In the genomic region with DNA sequence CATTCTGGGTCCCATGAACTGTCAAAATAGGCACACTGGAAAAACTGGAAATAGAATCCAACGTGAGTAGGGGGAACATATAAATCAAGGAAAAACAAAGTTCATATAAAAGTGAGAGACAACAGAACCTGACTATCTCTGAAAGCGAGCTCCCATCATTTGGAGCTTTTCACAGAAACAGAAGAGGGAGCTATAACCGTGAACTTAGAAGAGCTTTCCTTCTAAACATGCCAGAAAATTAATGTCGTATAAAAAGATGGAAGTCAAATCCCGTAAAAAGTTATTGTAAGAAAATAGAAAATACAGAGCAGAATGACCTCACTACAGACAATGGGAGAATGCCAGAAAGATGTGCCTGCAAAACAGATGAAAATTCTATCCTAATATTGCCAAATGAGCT, we compare ENCODE assay signal across 16 cellular contexts. TPM values are rescaled to one million over a fixed set of nuclear protein-coding genes. Genes with fewer than 3 reads are reported as not detected.
DNase-seq lines count a peak whose midpoint lies in the region; ATAC-seq and TF ChIP-seq lines count a peak whose summit lies in the region.
"Had no signal": no experiment of that assay in that cellular context is flagged by ENCODE, and none has a peak within 500 bp of the region (broad histone marks: within the 10 kb centered on the region; RNA-seq: fewer than 3 reads in every experiment).

No MANE protein-coding gene starts in this region.

- no peak overlapping the region for H4K5ac ChIP-seq in IMR-90 (ENCODE audit: low read depth, low read length)

- no peak overlapping the region for H3K4me3 ChIP-seq in BE2C (ENCODE audit: low read depth, low read length)
- H3K4me3 ChIP-seq in IMR-90 (ENCODE audit: insufficient read depth, low read depth, low read length), result no peak overlapping the region
- no peak overlapping the region for H3K4me3 ChIP-seq in foreskin fibroblast (ENCODE audit: low read depth in 1 of 2, low read length in 2 of 2)
- H3K4me3 ChIP-seq: mucosa of descending colon had no signal

- H3K9me3 ChIP-seq in BE2C (no peaks in the 10 kb centered on the region), IMR-90 (ENCODE audit: control insufficient read depth, insufficient read depth, low read length) (no peaks in the 10 kb centered on the region)
- H3K9me3 ChIP-seq: mucosa of descending colon had no signal

- no peak for DNase-seq in BE2C
- peak; percentile 32 for DNase-seq in IMR-90
- peak in 1 of 2 donors; percentile 52 for DNase-seq in foreskin fibroblast
- no peak for DNase-seq in GM13976 (ENCODE audit: low spot score)
- no peak for DNase-seq in glutamatergic neuron
- no peak for DNase-seq in T1000 (lab: John Stamatoyannopoulos, UW)
- DNase-seq: activated CD4-positive, alpha-beta T cell treated with anti-CD3 and anti-CD28 coated beads, Interleukin-2, amount 50 U/mL, for 4 hours; activated T-cell treated with anti-CD3 and anti-CD28 coated beads, Interleukin-2, amount 50 U/mL, for 24 hours; mucosa of descending colon; NCI-H1092; NCI-H2171; SHP77 treated with DMSO at 0.1 percent for 48 hours; stimulated activated CD4-positive, alpha-beta T cell treated with anti-CD3 and anti-CD28 coated beads, Interleukin-4, amount 100 ng/mL, for 1 hour; stimulated activated CD8-positive, alpha-beta memory T cell treated with anti-CD3 and anti-CD28 coated beads, Interleukin-4, amount 100 ng/mL, for 48 hours had no signal

- CTCF ChIA-PET in IMR-90 (lab: Yijun Ruan, JAX), result interaction anchor here (1.0 to 2.1 kb wide), 3 partner anchors 23 to 27 kb away, joined by 3 to 15 read pairs (median 6); no protein-coding TSS in a partner anchor

- H4K8ac ChIP-seq in IMR-90 (ENCODE audit: low read depth in 2 of 2, low read length in 2 of 2), result no peak overlapping the region

- ATAC-seq in IMR-90 (ENCODE audit: low read depth) (no peak; the same call in 1 of the 2 replicates), HG02623 (IDR thresholded peaks at IDR 0.05; ENCODE audit: unreplicated experiment) (no peak)
- ATAC-seq: mucosa of descending colon had no signal

- no peak overlapping the region for H2AK9ac ChIP-seq in IMR-90 (replicated peaks; ENCODE audit: low read depth, low read length, poor library complexity)

- H3K4me1 ChIP-seq in BE2C (no peaks in the 10 kb centered on the region), IMR-90 (ENCODE audit: control insufficient read depth, insufficient read depth, low read length) (peaks cover 2% of the 10 kb centered on the region; the same call in 1 of the 2 replicates)

- no peak overlapping the region for H3K27ac ChIP-seq in IMR-90 (ENCODE audit: insufficient read depth, low read length)
- H3K27ac ChIP-seq in VCaP, result no peak overlapping the region

- no peak overlapping the region for H3K56ac ChIP-seq in IMR-90 (ENCODE audit: extremely low read depth, insufficient read depth, low read length)

- no peak overlapping the region for H3K14ac ChIP-seq in IMR-90 (replicated peaks; ENCODE audit: low read depth, low read length)

- no peak overlapping the region for H3K18ac ChIP-seq in IMR-90 (ENCODE audit: low read depth, low read length)

- H3K27ac Mint-ChIP-seq in glutamatergic neuron (ENCODE audit: unreplicated experiment), result no peak overlapping the region
- H3K27ac Mint-ChIP-seq: activated T-cell treated with anti-CD3 and anti-CD28 coated beads, Interleukin-2, amount 50 U/mL, for 24 hours had no signal

- H3K9ac ChIP-seq in IMR-90 (ENCODE audit: low read depth, low read length), result no peak overlapping the region

- no peaks in the 10 kb centered on the region for H3K9me3 Mint-ChIP-seq in glutamatergic neuron (ENCODE audit: unreplicated experiment)
- H3K9me3 Mint-ChIP-seq: activated T-cell treated with anti-CD3 and anti-CD28 coated beads, Interleukin-2, amount 50 U/mL, for 24 hours had no signal

- no peaks in the 10 kb centered on the region for H3K4me1 Mint-ChIP-seq in glutamatergic neuron (ENCODE audit: low read depth, unreplicated experiment)

- H3K9me1 ChIP-seq in IMR-90 (ENCODE audit: insufficient read depth, low read length), result no peaks in the 10 kb centered on the region

- TF ChIP-seq CTCF in BE2C (IDR thresholded peaks at IDR 0.05; ENCODE audit: low read depth, low read length) (0 out of 2 replicates have a peak, but pooled peaks have one; percentile 13), IMR-90 (conservative IDR thresholded peaks at IDR 0.05; ENCODE audit: low read depth, low read length) (peak; percentile 34), VCaP (conservative IDR thresholded peaks at IDR 0.05) (peak; percentile 26; the same call in 1 of the 2 replicates), foreskin fibroblast (IDR thresholded peaks at IDR 0.05; ENCODE audit: low read depth, low read length) (peak; percentile 28), GM13976 (IDR thresholded peaks at IDR 0.05; ENCODE audit: borderline replicate concordance, control extremely low read depth, extremely low read depth, insufficient read depth, missing control alignments) (no peak), glutamatergic neuron (IDR thresholded peaks at IDR 0.05; ENCODE audit: partially characterized antibody, unreplicated experiment) (no peak)

- intact Hi-C loops in IMR-90 (cut with micrococcal nuclease), result no loop called here

- no peaks in the 10 kb centered on the region for H3K27me3 Mint-ChIP-seq in glutamatergic neuron (ENCODE audit: unreplicated experiment)

- no peak overlapping the region for H3K4ac ChIP-seq in IMR-90 (ENCODE audit: low read depth, low read length)

- H2BK20ac ChIP-seq in IMR-90 (ENCODE audit: low read depth, low read length), result no peak overlapping the region

- POLR2A ChIA-PET in IMR-90 (lab: Charles Lee; ENCODE audit: unreplicated experiment), result no interaction called here

- H2BK120ac ChIP-seq in IMR-90 (ENCODE audit: low read depth, low read length), result no peak overlapping the region

- H3K79me1 ChIP-seq in IMR-90 (ENCODE audit: low read depth in 1 of 2, low read length in 2 of 2), result no peaks in the 10 kb centered on the region

- no peak overlapping the region for H2AK5ac ChIP-seq in IMR-90 (ENCODE audit: low read depth, low read length)

- H2AFZ ChIP-seq in IMR-90 (replicated peaks; ENCODE audit: low read length, poor library complexity), result no peak overlapping the region

- whole genome bisulfite sequencing in IMR-90 (ENCODE audit: extremely low coverage in 2 of 2, insufficient read length in 1 of 2), 2 experiments, result no CpG with 5 or more reads among the region's 5 CpGs

- peak; percentile 28; the same call in 1 of the 2 replicates for TF ChIP-seq RAD21 in IMR-90 (IDR thresholded peaks at IDR 0.05; ENCODE audit: low read length)

- H3K4me3 Mint-ChIP-seq in glutamatergic neuron (ENCODE audit: unreplicated experiment), result no peak overlapping the region
- H3K4me3 Mint-ChIP-seq: activated T-cell treated with anti-CD3 and anti-CD28 coated beads, Interleukin-2, amount 50 U/mL, for 24 hours had no signal

- H2BK15ac ChIP-seq in IMR-90 (ENCODE audit: low read depth, low read length), result no peak overlapping the region

- BruUV-seq in IMR-90 (replicated peaks; lab: Mats Ljungman, UMichigan), result no TSS peak

- no peaks in the 10 kb centered on the region for H3K36me3 Mint-ChIP-seq in glutamatergic neuron (ENCODE audit: unreplicated experiment)

- no peak overlapping the region for H3K4me2 ChIP-seq in IMR-90 (ENCODE audit: low read depth, low read length)

- TF ChIP-seq POLR2A in IMR-90 (IDR thresholded peaks at IDR 0.05; ENCODE audit: low read depth, low read length), result no peak

- H4K20me1 ChIP-seq in IMR-90 (ENCODE audit: insufficient read depth, low read length), result no peaks in the 10 kb centered on the region; the same call in 1 of the 2 replicates

- H3K27me3 ChIP-seq in BE2C (peaks cover 3% of the 10 kb centered on the region; the same call in 1 of the 2 replicates), IMR-90 (ENCODE audit: control insufficient read depth, insufficient read depth, low read length) (peaks cover 11% of the 10 kb centered on the region)

- in situ Hi-C loops in IMR-90 (cut with MboI; ENCODE audit: low sequenced_read_pairs) (no loop called here), GM13976 (cut with MboI; ENCODE audit: low sequenced_read_pairs, unreplicated experiment) (no loop called here)

- H3K36me3 ChIP-seq in BE2C, result no peaks in the 10 kb centered on the region
- no peaks in the 10 kb centered on the region for H3K36me3 ChIP-seq in IMR-90 (ENCODE audit: control insufficient read depth, insufficient read depth, low read length)

- H2BK5ac ChIP-seq in IMR-90 (ENCODE audit: low read depth, low read length, poor library complexity, severe bottlenecking), result no peak overlapping the region

- no peak overlapping the region for H3K23ac ChIP-seq in IMR-90 (ENCODE audit: low read depth, low read length)

- dilution Hi-C loops in IMR-90 (cut with HindIII; ENCODE audit: low sequenced_read_pairs, unreplicated experiment), result no loop called here

- H4K91ac ChIP-seq in IMR-90 (ENCODE audit: insufficient read depth, low read depth, low read length), result no peak overlapping the region

TF ChIP-seq in IMR-90, 13 proteins besides CTCF, POLR2A, EP300 and RAD21 (continues in another document):
- TF ChIP-seq BHLHE40 (IDR thresholded peaks at IDR 0.05; ENCODE audit: low read depth, low read length) (no peak), NFE2L2 (IDR thresholded peaks at IDR 0.05; ENCODE audit: low read depth, low read length) (no peak), CHD1 (IDR thresholded peaks at IDR 0.05; ENCODE audit: low read depth, low read length) (no peak)

RNA-seq across cellular contexts. Expression of a gene that starts 23.9 kb away (rescaled TPM):
- 456 TPM for polyA plus RNA-seq in BE2C (2012; ENCODE audit: insufficient read depth, insufficient read length, low read depth)
- total RNA-seq in IMR-90 (2012; rRNA removed) (80.5 and 99.8 TPM in 2 replicates), glutamatergic neuron (ENCODE audit: unreplicated experiment) (89.0 TPM)
- 118 and 125 TPM in 2 replicates for polyA plus RNA-seq in IMR-90 (2012; rRNA removed)
- 142 and 162 TPM in 2 replicates for polyA plus RNA-seq in IMR-90 (2012; cell fraction: cytosol; rRNA removed)
- polyA plus RNA-seq in IMR-90 (2012; cell fraction: nucleus; rRNA removed; ENCODE audit: low replicate concordance), result 53.3 and 65.7 TPM in 2 replicates

RNA-seq across cellular contexts. Expression of a gene that starts 35.4 kb away (rescaled TPM):
- polyA plus RNA-seq in BE2C (2012; ENCODE audit: insufficient read depth, insufficient read length, low read depth), result not detected
- total RNA-seq in IMR-90 (2012; rRNA removed) (0.36 and 0.83 TPM in 2 replicates), glutamatergic neuron (ENCODE audit: unreplicated experiment) (0.64 TPM)
- polyA plus RNA-seq in IMR-90 (2012; rRNA removed), result 0.31 and 0.39 TPM in 2 replicates
- polyA plus RNA-seq in IMR-90 (2012; cell fraction: cytosol; rRNA removed), result 0.14 and 0.30 TPM in 2 replicates
- 0.27 and 0.62 TPM in 2 replicates for polyA plus RNA-seq in IMR-90 (2012; cell fraction: nucleus; rRNA removed; ENCODE audit: low replicate concordance)

RNA-seq across cellular contexts. Expression of a gene that starts 35.6 kb away (rescaled TPM):
- polyA plus RNA-seq in BE2C (2012; ENCODE audit: insufficient read depth, insufficient read length, low read depth), result 48.1 TPM
- total RNA-seq in IMR-90 (2012; rRNA removed) (41.0 and 43.0 TPM in 2 replicates), glutamatergic neuron (ENCODE audit: unreplicated experiment) (48.1 TPM)
- polyA plus RNA-seq in IMR-90 (2012; rRNA removed), result 34.3 and 35.8 TPM in 2 replicates
- polyA plus RNA-seq in IMR-90 (2012; cell fraction: cytosol; rRNA removed), result 8.7 and 25.6 TPM in 2 replicates
- 11.1 and 37.4 TPM in 2 replicates for polyA plus RNA-seq in IMR-90 (2012; cell fraction: nucleus; rRNA removed; ENCODE audit: low replicate concordance)

Comparison
In these comparisons a context has a peak if more than half of its experiments do, and no peak if none do; other contexts are left out.
1. CTCF ChIP-seq: peak in BE2C (single experiment), IMR-90 (single experiment), VCaP (single experiment) and foreskin fibroblast (single experiment); none in GM13976 (single experiment) and glutamatergic neuron (single experiment).